1 cellular context compared by ENCODE assay signal in genomic region chr1:30948813-30949486, GRCh38. TPM values are rescaled to one million over a fixed set of nuclear protein-coding genes. Genes with fewer than 3 reads are reported as not detected.
"Had no signal": no experiment of that assay in that cellular context is flagged by ENCODE, and none has a peak within 500 bp of the region (broad histone marks: within the 10 kb centered on the region; RNA-seq: fewer than 3 reads in every experiment).

No MANE protein-coding gene starts in this region.

RNA-seq across cellular contexts. Expression of gene SDC3, which starts 40.4 kb away (rescaled TPM):
- total RNA-seq: activated CD4-positive, alpha-beta memory T cell treated with anti-CD3 and anti-CD28 coated beads, Interleukin-2, amount 10 ng/mL, durations not matched to agents 7 days and 5 days had no signal
